ENCODE assay signal across 12 cellular contexts in the genomic region with DNA sequence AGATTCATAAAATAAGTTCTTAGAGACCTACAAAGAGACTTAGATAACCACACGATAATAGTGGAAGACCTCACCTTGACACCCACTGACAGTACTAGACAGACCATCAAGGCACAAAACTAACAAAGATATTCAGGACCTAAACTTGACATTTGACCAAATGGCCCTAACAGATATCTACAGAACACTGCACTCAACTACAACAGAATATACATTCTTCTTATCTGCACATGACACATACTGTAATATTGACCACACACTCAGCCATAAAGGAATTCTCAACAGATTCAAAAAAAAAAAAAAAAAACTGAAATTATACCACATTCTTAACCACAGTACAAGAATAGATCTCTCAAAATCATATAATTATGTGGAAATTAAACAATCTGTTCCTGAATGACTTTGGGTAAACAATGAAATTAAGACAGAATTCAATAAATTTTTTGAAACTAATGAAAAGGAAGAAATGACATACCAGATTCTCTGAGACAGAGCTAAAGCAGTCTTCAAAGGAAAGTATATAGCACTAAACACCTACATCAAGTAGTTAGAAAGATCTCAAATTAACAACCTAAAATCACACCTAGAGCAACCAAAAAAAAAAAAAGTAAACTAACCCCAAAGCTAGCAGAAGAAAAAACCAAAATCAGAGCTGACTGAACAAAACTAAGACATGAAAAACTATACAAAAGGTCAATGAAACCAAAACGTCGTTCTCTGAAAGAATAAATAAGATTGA.
"Had no signal": no experiment of that assay in that cellular context is flagged by ENCODE, and none has a peak within 500 bp of the region (broad histone marks: within the 10 kb centered on the region; RNA-seq: fewer than 3 reads in every experiment).

No MANE protein-coding gene starts in this region.

- H3K4me1 ChIP-seq: ascending aorta had no signal

- H3K27ac ChIP-seq: ascending aorta, cardiac muscle cell, dorsolateral prefrontal cortex, lower lobe of right lung, pancreas had no signal

- H3K9me3 ChIP-seq: pancreas had no signal

- H3K27ac Mint-ChIP-seq: activated CD4-positive, alpha-beta memory T cell treated with anti-CD3 and anti-CD28 coated beads for 36 hours; mesothelial cell of epicardium had no signal

- H3K36me3 ChIP-seq: ascending aorta, cardiac muscle cell, lower lobe of right lung, pancreas had no signal

- H3K27me3 Mint-ChIP-seq: activated CD4-positive, alpha-beta memory T cell treated with anti-CD3 and anti-CD28 coated beads for 36 hours had no signal

- H3K4me1 Mint-ChIP-seq: mesothelial cell of epicardium had no signal

- H3K27me3 ChIP-seq: ascending aorta, cardiac muscle cell, dorsolateral prefrontal cortex, pancreas had no signal

- ATAC-seq: activated CD4-positive, CD25-positive, alpha-beta regulatory T cell treated with anti-CD3 and anti-CD28 coated beads, Interleukin-2, amount 50 U/mL, for 24 hours; left colon; sciatic nerve had no signal

- H3K4me3 ChIP-seq: ascending aorta, cardiac muscle cell, dorsolateral prefrontal cortex, lower lobe of right lung, pancreas had no signal

- DNase-seq: activated CD4-positive, alpha-beta memory T cell treated with anti-CD3 and anti-CD28 coated beads for 36 hours; activated naive CD4-positive, alpha-beta T cell treated with Interleukin-2 at 50 U/mL for 16 hours; dorsolateral prefrontal cortex; left colon; lower lobe of right lung; pancreas; SW 1271 had no signal

- H3K4me3 Mint-ChIP-seq: activated CD4-positive, alpha-beta memory T cell treated with anti-CD3 and anti-CD28 coated beads for 36 hours; mesothelial cell of epicardium had no signal
